In the genomic region with DNA sequence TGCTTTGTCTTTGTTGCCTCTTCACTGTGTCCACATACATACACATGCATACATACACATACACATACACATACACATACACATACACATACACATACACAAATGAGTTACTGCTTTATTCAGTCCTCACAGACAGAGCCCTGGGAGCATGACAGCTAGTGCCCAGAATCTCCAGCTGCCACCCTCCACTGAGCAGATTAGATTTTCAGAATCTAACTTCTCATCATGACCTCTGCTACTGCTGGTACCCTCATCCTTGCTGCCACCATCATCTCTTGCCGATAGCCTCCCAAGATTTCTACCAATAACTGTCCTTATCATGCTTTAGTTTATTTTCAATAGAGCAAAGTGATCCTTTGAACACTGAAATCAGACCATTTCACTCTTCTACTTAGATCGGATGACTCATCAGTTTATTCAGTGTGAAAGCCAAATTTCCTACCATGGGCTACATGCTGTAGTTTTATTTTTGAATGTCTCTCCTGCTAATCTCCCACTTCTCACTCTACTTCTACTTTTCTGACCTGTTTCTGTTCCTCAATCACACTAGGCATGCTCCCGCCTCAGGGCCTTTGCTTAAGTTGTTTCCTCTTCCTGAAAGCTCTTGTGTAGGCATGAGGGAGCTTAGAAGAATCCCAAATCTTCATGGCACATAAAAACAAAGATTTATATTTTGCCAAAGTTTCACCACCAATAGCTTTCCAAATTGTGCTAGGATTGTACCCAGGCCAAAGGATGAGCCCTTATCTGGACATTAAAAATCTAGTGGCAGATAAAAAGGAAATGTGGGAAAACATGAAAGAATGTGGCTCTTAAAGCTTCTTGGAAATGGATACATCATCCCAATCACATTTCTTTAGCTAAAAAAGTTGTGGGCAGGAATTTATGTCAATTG, we compare ENCODE assay signal across 10 cellular contexts. TPM values are rescaled to one million over a fixed set of nuclear protein-coding genes. Genes with fewer than 3 reads are reported as not detected.
A peak's percentile ranks its signal among the peaks of the same experiment; 100 is the strongest.
DNase-seq lines count a peak whose midpoint lies in the region; ATAC-seq and TF ChIP-seq lines count a peak whose summit lies in the region.
"Had no signal": no experiment of that assay in that cellular context is flagged by ENCODE, and none has a peak within 500 bp of the region (broad histone marks: within the 10 kb centered on the region; RNA-seq: fewer than 3 reads in every experiment).

No MANE protein-coding gene starts in this region.

- no peak for DNase-seq in activated CD4-positive, CD25-positive, alpha-beta regulatory T cell (lab: John Stamatoyannopoulos, UW)
- DNase-seq in PC-9 (no peak), fibroblast of peridontal ligament (ENCODE audit: extremely low read depth) (peak; percentile 78)
- no peak for DNase-seq in activated CD8-positive, alpha-beta memory T cell treated with anti-CD3 and anti-CD28 coated beads, Interleukin-2, amount 50 U/mL, for 48 hours
- DNase-seq: left colon had no signal

- H3K4me1 ChIP-seq in PC-9 (replicated peaks; ENCODE audit: insufficient read depth): peaks cover 41% of the 10 kb centered on the region

- H3F3A ChIP-seq in PC-9 (ENCODE audit: insufficient read depth, low read depth): peaks cover 8% of the 10 kb centered on the region; the same call in 1 of the 2 replicates

- no peaks in the 10 kb centered on the region for H3K27me3 Mint-ChIP-seq in stimulated activated memory B cell treated with anti-CD40 and anti-IgM and Interleukin-4, amounts not matched to agents 10 μg/mL and 1 μg/mL and 100 μg/mL, for 72 hours

- no peaks in the 10 kb centered on the region for H4K20me1 ChIP-seq in PC-9 (ENCODE audit: insufficient read depth)

- peak; percentile 41 to 79 for ATAC-seq in activated CD4-positive, CD25-positive, alpha-beta regulatory T cell treated with anti-CD3 and anti-CD28 coated beads, Interleukin-2, amount 50 U/mL, for 24 hours
- peak; percentile 56 for ATAC-seq in stimulated activated memory B cell treated with anti-CD40 and anti-IgM and Interleukin-4, amounts not matched to agents 10 μg/mL and 1 μg/mL and 100 μg/mL, for 72 hours
- no peak for ATAC-seq in GM18873 (IDR thresholded peaks at IDR 0.05; ENCODE audit: low FRiP score, unreplicated experiment)
- ATAC-seq in GM21528 (IDR thresholded peaks at IDR 0.05; ENCODE audit: low FRiP score, unreplicated experiment): no peak
- ATAC-seq: left colon had no signal

- intact Hi-C loops in PC-9 (cut with micrococcal nuclease; ENCODE audit: unreplicated experiment): loop anchor here (2.0 kb wide), 1 partner anchor 185 kb away; no protein-coding TSS in a partner anchor

- H3K79me2 ChIP-seq in PC-9 (ENCODE audit: low read depth): no peaks in the 10 kb centered on the region

- no peaks in the 10 kb centered on the region for H3K9me2 ChIP-seq in PC-9 (ENCODE audit: insufficient read depth)

- 0 out of 2 replicates have a peak overlapping the region, but pooled peaks have one; percentile 10 for H3K27ac ChIP-seq in PC-9

- 0 out of 2 replicates have a peak overlapping the region, but pooled peaks have one; percentile 4 for H3K4me2 ChIP-seq in PC-9

- no peak overlapping the region for H2AFZ ChIP-seq in PC-9

- H3K27ac Mint-ChIP-seq in stimulated activated memory B cell treated with anti-CD40 and anti-IgM and Interleukin-4, amounts not matched to agents 10 μg/mL and 1 μg/mL and 100 μg/mL, for 72 hours: peak overlapping the region; percentile 33
- H3K27ac Mint-ChIP-seq: brain had no signal

- no peaks in the 10 kb centered on the region for H3K27me3 ChIP-seq in PC-9 (ENCODE audit: insufficient read depth, low read depth)

- peaks cover 22% of the 10 kb centered on the region for H3K4me1 Mint-ChIP-seq in stimulated activated memory B cell treated with anti-CD40 and anti-IgM and Interleukin-4, amounts not matched to agents 10 μg/mL and 1 μg/mL and 100 μg/mL, for 72 hours
- H3K4me1 Mint-ChIP-seq: brain had no signal

- BruUV-seq in PC-9 (replicated peaks; lab: Mats Ljungman, UMichigan): no TSS peak

- no peaks in the 10 kb centered on the region for H3K36me3 ChIP-seq in PC-9 (ENCODE audit: low read depth)

- POLR2A ChIA-PET in PC-9 (lab: Charles Lee; ENCODE audit: unreplicated experiment): no interaction called here

- peaks cover 13% of the 10 kb centered on the region for H3K9me3 Mint-ChIP-seq in stimulated activated memory B cell treated with anti-CD40 and anti-IgM and Interleukin-4, amounts not matched to agents 10 μg/mL and 1 μg/mL and 100 μg/mL, for 72 hours
- H3K9me3 Mint-ChIP-seq: brain had no signal

- H3K9me3 ChIP-seq in PC-9 (ENCODE audit: insufficient read depth, low read depth): no peaks in the 10 kb centered on the region; the same call in 1 of the 2 replicates

- TF ChIP-seq CTCF in PC-9 (conservative IDR thresholded peaks at IDR 0.05): no peak

- no peak overlapping the region for H3K4me3 ChIP-seq in PC-9

- peaks cover 6% of the 10 kb centered on the region for H3K36me3 Mint-ChIP-seq in stimulated activated memory B cell treated with anti-CD40 and anti-IgM and Interleukin-4, amounts not matched to agents 10 μg/mL and 1 μg/mL and 100 μg/mL, for 72 hours
- H3K36me3 Mint-ChIP-seq: brain had no signal

- CTCF ChIA-PET in PC-9 (lab: Charles Lee): interaction anchor here (1.5 kb wide), 1 partner anchor 189 kb away, joined by 3 read pairs; no protein-coding TSS in a partner anchor

- no peak overlapping the region for H3K4me3 Mint-ChIP-seq in stimulated activated memory B cell treated with anti-CD40 and anti-IgM and Interleukin-4, amounts not matched to agents 10 μg/mL and 1 μg/mL and 100 μg/mL, for 72 hours
- H3K4me3 Mint-ChIP-seq: brain had no signal

RNA-seq across cellular contexts. Expression of a gene that starts 42.9 kb away (rescaled TPM):
- total RNA-seq in PC-9 (2021): not detected in 2 replicates
- total RNA-seq: left colon had no signal

Comparison
In these comparisons a context has a peak if more than half of its experiments do, and no peak if none do; other contexts are left out.
1. ATAC-seq: peak in activated CD4-positive, CD25-positive, alpha-beta regulatory T cell treated with anti-CD3 and anti-CD28 coated beads, Interleukin-2, amount 50 U/mL, for 24 hours (2 of 2) and stimulated activated memory B cell treated with anti-CD40 and anti-IgM and Interleukin-4, amounts not matched to agents 10 μg/mL and 1 μg/mL and 100 μg/mL, for 72 hours (single experiment); none in GM18873 (single experiment) and GM21528 (single experiment).